Comparison of ENCODE assay signal across 11 cellular contexts in the genomic region with DNA sequence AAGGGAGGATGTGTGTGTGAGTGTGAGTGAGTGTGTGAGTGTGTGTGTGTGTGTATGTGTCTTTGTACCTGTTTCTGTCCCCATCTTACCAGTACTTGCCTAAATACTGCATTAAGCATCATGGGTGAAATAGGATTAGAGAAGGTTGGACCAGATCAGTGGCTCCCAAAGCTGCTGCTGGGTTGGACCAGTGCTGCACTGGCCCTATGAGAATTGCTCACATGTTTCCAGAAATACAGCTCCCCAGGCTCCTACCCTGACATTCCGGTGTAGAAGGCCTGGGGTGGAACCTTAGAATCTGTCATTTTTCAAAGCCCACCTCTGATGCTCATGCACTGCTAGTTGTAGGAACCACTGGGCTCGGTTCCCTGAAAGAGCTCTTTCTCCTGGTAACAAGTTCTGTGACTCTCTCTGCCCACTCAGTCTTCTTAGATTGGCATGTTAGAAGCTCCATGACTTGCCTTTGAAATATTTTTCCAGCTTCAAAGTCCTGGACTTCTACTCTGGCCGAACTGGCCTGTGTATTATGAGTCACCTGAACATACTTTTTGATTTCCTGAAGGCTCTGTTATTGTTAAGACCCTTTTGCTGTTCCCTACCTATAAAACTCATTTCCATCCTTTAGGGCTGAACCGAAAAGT.
A peak's percentile ranks its signal among the peaks of the same experiment; 100 is the strongest.
DNase-seq lines count a peak whose midpoint lies in the region; ATAC-seq and TF ChIP-seq lines count a peak whose summit lies in the region.
"Had no signal": no experiment of that assay in that cellular context is flagged by ENCODE, and none has a peak within 500 bp of the region (broad histone marks: within the 10 kb centered on the region; RNA-seq: fewer than 3 reads in every experiment).

No MANE protein-coding gene starts in this region.

- peaks cover 0 to 49% of the 10 kb centered on the region in 2 donors for H3K4me1 ChIP-seq in right atrium auricular region
- peaks cover 2 to 18% of the 10 kb centered on the region in 2 donors for H3K4me1 ChIP-seq in ascending aorta
- peaks cover 0 to 33% (median 12%) of the 10 kb centered on the region in 3 donors for H3K4me1 ChIP-seq in gastroesophageal sphincter

- H3K4me3 ChIP-seq in right atrium auricular region, result no peak overlapping the region
- no peak overlapping the region for H3K4me3 ChIP-seq in ascending aorta
- H3K4me3 ChIP-seq in gastroesophageal sphincter, result no peak overlapping the region
- H3K4me3 ChIP-seq: dorsolateral prefrontal cortex had no signal

- DNase-seq in right atrium auricular region (ENCODE audit: low spot score) (no peak), left ventricle myocardium superior (no peak), ascending aorta (ENCODE audit: low spot score in 2 of 2) (peak in 1 of 2 donors; percentile 64), glomerular visceral epithelial cell (ENCODE audit: extremely low spot score) (peak; percentile 61), SHP77 (lab: John Stamatoyannopoulos, UW) (no peak), NCI-H1105 (lab: John Stamatoyannopoulos, UW) (no peak)
- DNase-seq: activated CD4-positive, CD25-positive, alpha-beta regulatory T cell; stimulated activated CD4-positive, alpha-beta T cell treated with anti-CD3 and anti-CD28 coated beads, Interleukin-4, amount 100 ng/mL, for 24 hours had no signal

- ATAC-seq in left ventricle myocardium superior, result no peak
- no peak for ATAC-seq in GM18505 (IDR thresholded peaks at IDR 0.05; ENCODE audit: unreplicated experiment)
- no peak for ATAC-seq in gastroesophageal sphincter

- intact Hi-C loops in left ventricle myocardium superior (cut with micrococcal nuclease), result no loop called here
- intact Hi-C loops in ascending aorta (cut with DNase I), result no loop called here

- WGBS in gastroesophageal sphincter (ENCODE audit: low coverage in 1 of 2), 2 donors, result 42 to 59% methylated on average over 3 to 4 of the region's 4 CpGs

- H3K9me3 ChIP-seq in right atrium auricular region (no peaks in the 10 kb centered on the region), ascending aorta (no peaks in the 10 kb centered on the region), gastroesophageal sphincter (no peaks in the 10 kb centered on the region)

- H3K27ac ChIP-seq in right atrium auricular region (peak overlapping the region; percentile 55 to 85), ascending aorta (peak overlapping the region; percentile 34 to 72), gastroesophageal sphincter (no peak overlapping the region)

- TF ChIP-seq CTCF in right atrium auricular region (IDR thresholded peaks at IDR 0.05) (no peak), ascending aorta (IDR thresholded peaks at IDR 0.05) (no peak), gastroesophageal sphincter (IDR thresholded peaks at IDR 0.05) (no peak)

- no peak for TF ChIP-seq POLR2A in GM18505 (IDR thresholded peaks at IDR 0.05; ENCODE audit: borderline replicate concordance, extremely low read depth, insufficient read depth, insufficient read length)
- TF ChIP-seq POLR2A in gastroesophageal sphincter (IDR thresholded peaks at IDR 0.05), result no peak

- no peaks in the 10 kb centered on the region for H3K27me3 ChIP-seq in right atrium auricular region
- H3K27me3 ChIP-seq in ascending aorta, result no peaks in the 10 kb centered on the region
- H3K27me3 ChIP-seq in gastroesophageal sphincter, result no peaks in the 10 kb centered on the region
- H3K27me3 ChIP-seq: dorsolateral prefrontal cortex had no signal

- H3K36me3 ChIP-seq in right atrium auricular region, result no peaks in the 10 kb centered on the region
- peaks cover 0 to 4% of the 10 kb centered on the region in 2 donors for H3K36me3 ChIP-seq in ascending aorta
- no peaks in the 10 kb centered on the region for H3K36me3 ChIP-seq in gastroesophageal sphincter

- no peak for TF ChIP-seq EP300 in gastroesophageal sphincter (IDR thresholded peaks at IDR 0.05)

Comparison
In these comparisons a context has a peak if more than half of its experiments do, and no peak if none do; other contexts are left out.
1. H3K27ac ChIP-seq: peak in right atrium auricular region (2 of 2) and ascending aorta (2 of 2); none in gastroesophageal sphincter (0 of 4).